ENCODE assay signal across 24 cellular contexts in genomic region chr6:108762394-108762793, GRCh38.
DNase-seq lines count a peak whose midpoint lies in the region; ATAC-seq and TF ChIP-seq lines count a peak whose summit lies in the region.
"Had no signal": no experiment of that assay in that cellular context is flagged by ENCODE, and none has a peak within 500 bp of the region (broad histone marks: within the 10 kb centered on the region; RNA-seq: fewer than 3 reads in every experiment).

No MANE protein-coding gene starts in this region.

- peak; percentile 15 for DNase-seq in activated CD8-positive, alpha-beta memory T cell treated with anti-CD3 and anti-CD28 coated beads, Interleukin-2, amount 50 U/mL, for 48 hours
- no peak for DNase-seq in activated CD8-positive, alpha-beta memory T cell treated with anti-CD3 and anti-CD28 coated beads for 24 hours
- DNase-seq in NOMO-1 treated with dmso at 0.1 percent for 144 hours (lab: John Stamatoyannopoulos, UW; ENCODE audit: unreplicated experiment) (peak; percentile 83), UCSD-AML1 (lab: John Stamatoyannopoulos, UW; ENCODE audit: unreplicated experiment) (peak; percentile 32), DMS53 treated with DMSO at 0.1 percent for 48 hours (lab: John Stamatoyannopoulos, UW; ENCODE audit: unreplicated experiment) (no peak), EL (no peak), upper lobe of left lung (no peak)
- DNase-seq: activated CD4-positive, alpha-beta T cell treated with anti-CD3 and anti-CD28 coated beads for 4 hours; CD8-positive, alpha-beta T cell; central memory CD4-positive, alpha-beta T cell; DMS79; H7; hypothalamus; left lung; naive thymus-derived CD4-positive, alpha-beta T cell; NCI-H1436 treated with DMSO at 0.1 percent for 48 hours; NCI-H2171 treated with DMSO at 0.1 percent for 48 hours; NCI-H524; nucleus accumbens; stimulated activated CD8-positive, alpha-beta memory T cell treated with anti-CD3 and anti-CD28 coated beads, Interleukin-4, amount 100 ng/mL, for 48 hours; trophoblast cell had no signal

- TF ChIP-seq EP300 in upper lobe of left lung (IDR thresholded peaks at IDR 0.05) = no peak

- no peak overlapping the region for H3K27ac ChIP-seq in upper lobe of left lung
- H3K27ac ChIP-seq: gastroesophageal sphincter, left lung had no signal

- H3K27me3 ChIP-seq in upper lobe of left lung = no peaks in the 10 kb centered on the region
- H3K27me3 ChIP-seq: gastroesophageal sphincter, left lung had no signal

- no peaks in the 10 kb centered on the region for H3K4me1 ChIP-seq in upper lobe of left lung
- H3K4me1 ChIP-seq: gastroesophageal sphincter, left lung had no signal

- WGBS in upper lobe of left lung, 2 donors = 55 to 58% methylated on average over 1 of the region's 1 CpG

- ATAC-seq in GM18858 (IDR thresholded peaks at IDR 0.05; ENCODE audit: unreplicated experiment) = no peak
- no peak for ATAC-seq in upper lobe of left lung (ENCODE audit: low FRiP score in 2 of 2)
- ATAC-seq: activated T-helper 17 cell treated with anti-CD3 and anti-CD28 coated beads, Interleukin-2, amount 50 U/mL, for 72 hours; CD8-positive, alpha-beta T cell; gastroesophageal sphincter; left lung; naive thymus-derived CD4-positive, alpha-beta T cell had no signal

- no peak overlapping the region for H3K4me3 ChIP-seq in upper lobe of left lung
- H3K4me3 ChIP-seq: gastroesophageal sphincter, left lung had no signal

- no peak for TF ChIP-seq POLR2A in upper lobe of left lung (IDR thresholded peaks at IDR 0.05)

- H3K36me3 ChIP-seq in upper lobe of left lung = no peaks in the 10 kb centered on the region
- H3K36me3 ChIP-seq: gastroesophageal sphincter, left lung had no signal

- no peak for TF ChIP-seq CTCF in upper lobe of left lung (IDR thresholded peaks at IDR 0.05)

- no peaks in the 10 kb centered on the region for H3K9me3 ChIP-seq in upper lobe of left lung
- H3K9me3 ChIP-seq: gastroesophageal sphincter, left lung had no signal

Comparison
In these comparisons a context has a peak if more than half of its experiments do, and no peak if none do; other contexts are left out.
1. DNase-seq: peak in activated CD8-positive, alpha-beta memory T cell treated with anti-CD3 and anti-CD28 coated beads, Interleukin-2, amount 50 U/mL, for 48 hours (single experiment), NOMO-1 treated with dmso at 0.1 percent for 144 hours (single experiment) and UCSD-AML1 (single experiment); none in activated CD8-positive, alpha-beta memory T cell treated with anti-CD3 and anti-CD28 coated beads for 24 hours (single experiment), DMS53 treated with DMSO at 0.1 percent for 48 hours (single experiment), EL (single experiment) and upper lobe of left lung (0 of 2).